9 cellular contexts compared by ENCODE assay signal in genomic region chr13:33554919-33555791, GRCh38.
DNase-seq lines count a peak whose midpoint lies in the region; ATAC-seq and TF ChIP-seq lines count a peak whose summit lies in the region.
"Had no signal": no experiment of that assay in that cellular context is flagged by ENCODE, and none has a peak within 500 bp of the region (broad histone marks: within the 10 kb centered on the region; RNA-seq: fewer than 3 reads in every experiment).

No MANE protein-coding gene starts in this region.

- H3K36me3 ChIP-seq in suprapubic skin (no peaks in the 10 kb centered on the region), MG63 (no peaks in the 10 kb centered on the region)
- H3K36me3 ChIP-seq: neutrophil had no signal

- ATAC-seq in HG03103 (IDR thresholded peaks at IDR 0.05; ENCODE audit: low read depth, unreplicated experiment): peak; percentile 83

- TF ChIP-seq CTCF in GM13976 (IDR thresholded peaks at IDR 0.05; ENCODE audit: borderline replicate concordance, control extremely low read depth, extremely low read depth, insufficient read depth, missing control alignments) (no peak), GM20000 (IDR thresholded peaks at IDR 0.05; ENCODE audit: extremely low read depth, missing control alignments) (no peak), suprapubic skin (IDR thresholded peaks at IDR 0.05) (no peak)

- H3K9me3 ChIP-seq in suprapubic skin (no peaks in the 10 kb centered on the region), MG63 (no peaks in the 10 kb centered on the region; the same call in none of the 2 replicates)
- H3K9me3 ChIP-seq: neutrophil had no signal

- no peak for TF ChIP-seq POLR2A in suprapubic skin (IDR thresholded peaks at IDR 0.05)

- no peak for TF ChIP-seq EP300 in suprapubic skin (IDR thresholded peaks at IDR 0.05)

- in situ Hi-C loops in GM13976 (cut with MboI; ENCODE audit: low sequenced_read_pairs, unreplicated experiment) (no loop called here), ACHN (cut with HindIII; ENCODE audit: low pct_ligation_motif_present, low pct_unique_long_range_greater_than_20kb, low sequenced_read_pairs) (no loop called here)

- DNase-seq in GM13976 (ENCODE audit: low spot score) (peak; percentile 38), GM20000 (ENCODE audit: low spot score) (peak; percentile 40), fibroblast of peridontal ligament (ENCODE audit: extremely low read depth) (peak; percentile 21), NCI-H345 treated with DMSO at 0.1 percent for 48 hours (lab: John Stamatoyannopoulos, UW; ENCODE audit: unreplicated experiment) (no peak), suprapubic skin (ENCODE audit: low spot score in 2 of 2) (no peak), MG63 (no peak), ACHN (no peak)

- whole genome bisulfite sequencing in suprapubic skin: 72% methylated on average over 3 of the region's 3 CpGs

- no peak overlapping the region for H3K27ac ChIP-seq in suprapubic skin
- H3K27ac ChIP-seq: neutrophil had no signal

- H3K4me3 ChIP-seq in suprapubic skin (no peak overlapping the region), MG63 (no peak overlapping the region)

- H3K4me1 ChIP-seq in suprapubic skin: no peaks in the 10 kb centered on the region

- H3K27me3 ChIP-seq in suprapubic skin: no peaks in the 10 kb centered on the region
- H3K27me3 ChIP-seq in MG63: no peaks in the 10 kb centered on the region
- H3K27me3 ChIP-seq: neutrophil had no signal

Comparison
In these comparisons a context has a peak if more than half of its experiments do, and no peak if none do; other contexts are left out.
1. DNase-seq: peak in GM13976 (single experiment), GM20000 (single experiment) and fibroblast of peridontal ligament (single experiment); none in NCI-H345 treated with DMSO at 0.1 percent for 48 hours (single experiment), suprapubic skin (0 of 2), MG63 (single experiment) and ACHN (single experiment).